11 cellular contexts compared by ENCODE assay signal in genomic region chr3:128491071-128491899, GRCh38. TPM values are rescaled to one million over a fixed set of nuclear protein-coding genes. Genes with fewer than 3 reads are reported as not detected.
A peak's percentile ranks its signal among the peaks of the same experiment; 100 is the strongest.
DNase-seq lines count a peak whose midpoint lies in the region; ATAC-seq and TF ChIP-seq lines count a peak whose summit lies in the region.
"Had no signal": no experiment of that assay in that cellular context is flagged by ENCODE, and none has a peak within 500 bp of the region (broad histone marks: within the 10 kb centered on the region; RNA-seq: fewer than 3 reads in every experiment).

No MANE protein-coding gene starts in this region.

- peak overlapping the region; percentile 65 for H3K4me3 ChIP-seq in HUES6 (ENCODE audit: low read depth, low read length)

- H3K4me3 Mint-ChIP-seq in neural crest cell: peak overlapping the region; percentile 61

- peak; percentile 32 for DNase-seq in dermis blood vessel endothelial cell
- no peak for DNase-seq in neural crest cell (ENCODE audit: low read depth, low spot score)
- DNase-seq in inferior parietal cortex (ENCODE audit: extremely low spot score): no peak
- no peak for DNase-seq in effector CD8-positive, alpha-beta T cell (lab: John Stamatoyannopoulos, UW)
- no peak for DNase-seq in globus pallidus (ENCODE audit: low spot score)
- DNase-seq: effector CD4-positive, alpha-beta T cell; left colon; NCI-H1092 had no signal

- H3K9ac ChIP-seq in HUES6 (ENCODE audit: low read length): no peak overlapping the region

- no peak overlapping the region for H3K27ac Mint-ChIP-seq in neural crest cell (ENCODE audit: unreplicated experiment)

- H3K36me3 Mint-ChIP-seq in neural crest cell (ENCODE audit: low read depth): peaks cover 3% of the 10 kb centered on the region

- peaks cover 100% of the 10 kb centered on the region for H3K27me3 ChIP-seq in HUES6 (ENCODE audit: control insufficient read depth, insufficient read depth, low read length)

- no peaks in the 10 kb centered on the region for H3K9me3 Mint-ChIP-seq in neural crest cell

- H3K4me1 Mint-ChIP-seq in neural crest cell: peaks cover 19% of the 10 kb centered on the region

- H3K27me3 Mint-ChIP-seq in neural crest cell (ENCODE audit: low read depth): peaks cover 96% of the 10 kb centered on the region

- TF ChIP-seq CTCF in C4-2B (conservative IDR thresholded peaks at IDR 0.05) (no peak), neural crest cell (conservative IDR thresholded peaks at IDR 0.05) (no peak)

- no peak for ATAC-seq in HG03139 (IDR thresholded peaks at IDR 0.05; ENCODE audit: unreplicated experiment)
- ATAC-seq: left colon had no signal

- H3K27ac ChIP-seq in C4-2B (peak overlapping the region; percentile 99), HUES6 (ENCODE audit: low read depth, low read length) (no peak overlapping the region)

- H3K36me3 ChIP-seq in HUES6 (ENCODE audit: control insufficient read depth, insufficient read depth, low read length): no peaks in the 10 kb centered on the region

- H3K9me3 ChIP-seq in HUES6 (ENCODE audit: control insufficient read depth, insufficient read depth, low read depth, low read length): no peaks in the 10 kb centered on the region

- peaks cover 50% of the 10 kb centered on the region for H3K4me1 ChIP-seq in HUES6 (ENCODE audit: control insufficient read depth, insufficient read depth, low read length)

RNA-seq across cellular contexts. Expression of gene GATA2, which starts 1.7 kb away (rescaled TPM):
- 12.9 and 25.0 TPM in 2 replicates for total RNA-seq in dermis blood vessel endothelial cell
- total RNA-seq in neural crest cell: 0.30 and 0.52 TPM in 2 replicates

RNA-seq across cellular contexts. Expression of gene DNAJB8, which starts 24.6 kb away (rescaled TPM):
- total RNA-seq in dermis blood vessel endothelial cell (not detected in 2 replicates), neural crest cell (not detected in 2 replicates)
- total RNA-seq: left colon had no signal
